In genomic region chr17:48333034-48333491, GRCh38 we compare ENCODE assay signal across 14 cellular contexts.
DNase-seq lines count a peak whose midpoint lies in the region; ATAC-seq and TF ChIP-seq lines count a peak whose summit lies in the region.
"Had no signal": no experiment of that assay in that cellular context is flagged by ENCODE, and none has a peak within 500 bp of the region (broad histone marks: within the 10 kb centered on the region; RNA-seq: fewer than 3 reads in every experiment).

No MANE protein-coding gene starts in this region.

- H3K9me3 ChIP-seq in IMR-90 (ENCODE audit: control insufficient read depth, insufficient read depth, low read length) (no peaks in the 10 kb centered on the region), trophoblast cell (ENCODE audit: insufficient read depth, low read depth, low read length) (no peaks in the 10 kb centered on the region)
- H3K9me3 ChIP-seq: stomach had no signal

- H2BK120ac ChIP-seq in IMR-90 (ENCODE audit: low read depth, low read length) (no peak overlapping the region), trophoblast cell (ENCODE audit: insufficient read depth, low read length, poor library complexity) (no peak overlapping the region)

- peaks cover 43% of the 10 kb centered on the region for H3K27me3 ChIP-seq in IMR-90 (ENCODE audit: control insufficient read depth, insufficient read depth, low read length)
- H3K27me3 ChIP-seq in trophoblast cell (ENCODE audit: insufficient read depth, low read length), result no peaks in the 10 kb centered on the region

- dilution Hi-C loops in IMR-90 (cut with HindIII; ENCODE audit: low sequenced_read_pairs, unreplicated experiment), result no loop called here

- CTCF ChIA-PET in IMR-90 (lab: Yijun Ruan, JAX), result interaction anchor here (1.1 kb wide), 1 partner anchor 280 kb away, joined by 3 read pairs; no protein-coding TSS in a partner anchor

- H3K9me3 Mint-ChIP-seq in activated T-cell treated with anti-CD3 and anti-CD28 coated beads, Interleukin-2, amount 50 U/mL, for 72 hours, result no peaks in the 10 kb centered on the region
- H3K9me3 Mint-ChIP-seq in activated T-helper 17 cell treated with anti-CD3 and anti-CD28 coated beads, Interleukin-2, amount 50 U/mL, for 72 hours, result no peaks in the 10 kb centered on the region
- H3K9me3 Mint-ChIP-seq: activated naive CD4-positive, alpha-beta T cell treated with anti-CD3 and anti-CD28 coated beads, Interleukin-2, amount 50 U/mL, for 24 hours had no signal

- H2AK5ac ChIP-seq in IMR-90 (ENCODE audit: low read depth, low read length), result no peak overlapping the region
- no peak overlapping the region for H2AK5ac ChIP-seq in trophoblast cell (ENCODE audit: low read length)

- no peak overlapping the region for H2BK15ac ChIP-seq in IMR-90 (ENCODE audit: low read depth, low read length)

- peaks cover 3% of the 10 kb centered on the region; the same call in 1 of the 2 replicates for H4K20me1 ChIP-seq in IMR-90 (ENCODE audit: insufficient read depth, low read length)

- peaks cover 15% of the 10 kb centered on the region for H3K4me1 Mint-ChIP-seq in activated T-cell treated with anti-CD3 and anti-CD28 coated beads, Interleukin-2, amount 50 U/mL, for 72 hours (ENCODE audit: low read depth)
- H3K4me1 Mint-ChIP-seq in activated T-helper 17 cell treated with anti-CD3 and anti-CD28 coated beads, Interleukin-2, amount 50 U/mL, for 72 hours, result peaks cover 16% of the 10 kb centered on the region

- TF ChIP-seq POLR2A in IMR-90 (IDR thresholded peaks at IDR 0.05; ENCODE audit: low read depth, low read length), result no peak

- DNase-seq in activated T-cell treated with anti-CD3 and anti-CD28 coated beads, Interleukin-2, amount 50 U/mL, for 72 hours, result peak in 1 of 2 donors; percentile 8
- no peak for DNase-seq in activated T-cell treated with anti-CD3 and anti-CD28 coated beads for 4 hours
- DNase-seq in IMR-90, result peak; percentile 2
- peak; percentile 3 to 14 for DNase-seq in trophoblast cell
- DNase-seq in NCI-H510A (lab: John Stamatoyannopoulos, UW), result no peak
- DNase-seq: caudate nucleus, NCI-H2171, occipital lobe, stomach had no signal

- no peak overlapping the region for H2AK9ac ChIP-seq in IMR-90 (replicated peaks; ENCODE audit: low read depth, low read length, poor library complexity)

- no peak overlapping the region for H3K56ac ChIP-seq in IMR-90 (ENCODE audit: extremely low read depth, insufficient read depth, low read length)

- H3K79me1 ChIP-seq in IMR-90 (ENCODE audit: low read depth in 1 of 2, low read length in 2 of 2) (no peaks in the 10 kb centered on the region), trophoblast cell (ENCODE audit: low read length) (no peaks in the 10 kb centered on the region)

- in situ Hi-C loops in IMR-90 (cut with MboI; ENCODE audit: low sequenced_read_pairs), result no loop called here

- H2BK20ac ChIP-seq in IMR-90 (ENCODE audit: low read depth, low read length), result no peak overlapping the region

- no peak overlapping the region for H3K27ac Mint-ChIP-seq in activated T-cell treated with anti-CD3 and anti-CD28 coated beads, Interleukin-2, amount 50 U/mL, for 72 hours
- peak overlapping the region; percentile 36 for H3K27ac Mint-ChIP-seq in activated T-helper 17 cell treated with anti-CD3 and anti-CD28 coated beads, Interleukin-2, amount 50 U/mL, for 72 hours
- H3K27ac Mint-ChIP-seq: activated naive CD4-positive, alpha-beta T cell treated with anti-CD3 and anti-CD28 coated beads, Interleukin-2, amount 50 U/mL, for 24 hours had no signal

- no peak for TF ChIP-seq RAD21 in IMR-90 (IDR thresholded peaks at IDR 0.05; ENCODE audit: low read length)

- H3K4me1 ChIP-seq in IMR-90 (ENCODE audit: control insufficient read depth, insufficient read depth, low read length) (0 out of 2 replicates have a peak, but pooled peaks cover 1% of the 10 kb centered on the region), trophoblast cell (ENCODE audit: control insufficient read depth in 1 of 2, insufficient read depth in 2 of 2, low read length in 2 of 2) (no peaks in the 10 kb centered on the region)
- H3K4me1 ChIP-seq: stomach had no signal

- H3K27ac ChIP-seq in IMR-90 (ENCODE audit: insufficient read depth, low read length), result no peak overlapping the region
- H3K27ac ChIP-seq in trophoblast cell (ENCODE audit: low read depth, low read length), result no peak overlapping the region
- H3K27ac ChIP-seq: skin epidermis, stomach had no signal

- no peak for TF ChIP-seq CTCF in IMR-90 (conservative IDR thresholded peaks at IDR 0.05; ENCODE audit: low read depth, low read length)

- no CpG with 5 or more reads among the region's 1 CpG for WGBS in IMR-90 (ENCODE audit: extremely low coverage in 2 of 2, insufficient read length in 1 of 2), 2 experiments
- no CpG with 5 or more reads among the region's 1 CpG for WGBS in trophoblast cell (ENCODE audit: extremely low coverage, insufficient coverage, insufficient read length)

- H4K5ac ChIP-seq in IMR-90 (ENCODE audit: low read depth, low read length), result no peak overlapping the region

- no peaks in the 10 kb centered on the region for H3K79me2 ChIP-seq in trophoblast cell (ENCODE audit: control insufficient read depth, insufficient read depth, low read length, poor library complexity)

- H3K9ac ChIP-seq in IMR-90 (ENCODE audit: low read depth, low read length) (no peak overlapping the region), trophoblast cell (ENCODE audit: low read length) (no peak overlapping the region)

- H3K4ac ChIP-seq in IMR-90 (ENCODE audit: low read depth, low read length), result no peak overlapping the region
- no peak overlapping the region for H3K4ac ChIP-seq in trophoblast cell (ENCODE audit: low read depth, low read length)

- H3K18ac ChIP-seq in IMR-90 (ENCODE audit: low read depth, low read length) (no peak overlapping the region), trophoblast cell (ENCODE audit: low read length) (no peak overlapping the region)

- peak; percentile 87 to 99 for ATAC-seq in activated T-cell treated with anti-CD3 and anti-CD28 coated beads, Interleukin-2, amount 50 U/mL, for 72 hours (replicated peaks in 1 of 2)
- no peak for ATAC-seq in IMR-90 (ENCODE audit: low read depth)
- ATAC-seq in activated T-helper 17 cell treated with anti-CD3 and anti-CD28 coated beads, Interleukin-2, amount 50 U/mL, for 72 hours (replicated peaks), result peak; percentile 99
- ATAC-seq in GM18907 (IDR thresholded peaks at IDR 0.05; ENCODE audit: unreplicated experiment), result no peak
- no peak for ATAC-seq in GM21526 (IDR thresholded peaks at IDR 0.05; ENCODE audit: low FRiP score, unreplicated experiment)

- H4K8ac ChIP-seq in IMR-90 (ENCODE audit: low read depth in 2 of 2, low read length in 2 of 2) (no peak overlapping the region), trophoblast cell (ENCODE audit: low read depth, low read length) (no peak overlapping the region)

- H4K91ac ChIP-seq in IMR-90 (ENCODE audit: insufficient read depth, low read depth, low read length) (no peak overlapping the region), trophoblast cell (ENCODE audit: low read depth, low read length) (no peak overlapping the region)

- H2AFZ ChIP-seq in IMR-90 (replicated peaks; ENCODE audit: low read length, poor library complexity) (no peak overlapping the region), trophoblast cell (ENCODE audit: insufficient read depth, low read length, poor library complexity) (no peak overlapping the region)

- no peaks in the 10 kb centered on the region for H3K9me1 ChIP-seq in IMR-90 (ENCODE audit: insufficient read depth, low read length)

- H3K36me3 ChIP-seq in IMR-90 (ENCODE audit: control insufficient read depth, insufficient read depth, low read length) (no peaks in the 10 kb centered on the region), trophoblast cell (ENCODE audit: control insufficient read depth in 1 of 2, insufficient read depth in 2 of 2, low read length in 2 of 2) (no peaks in the 10 kb centered on the region)
- H3K36me3 ChIP-seq: stomach had no signal

- H3K4me2 ChIP-seq in IMR-90 (ENCODE audit: low read depth, low read length), result no peak overlapping the region
- no peak overlapping the region for H3K4me2 ChIP-seq in trophoblast cell (ENCODE audit: low read length)

- peak overlapping the region in 1 of 2 donors; percentile 20 for H3K4me3 Mint-ChIP-seq in activated T-cell treated with anti-CD3 and anti-CD28 coated beads, Interleukin-2, amount 50 U/mL, for 72 hours
- H3K4me3 Mint-ChIP-seq in activated T-helper 17 cell treated with anti-CD3 and anti-CD28 coated beads, Interleukin-2, amount 50 U/mL, for 72 hours, result no peak overlapping the region
- H3K4me3 Mint-ChIP-seq: activated naive CD4-positive, alpha-beta T cell treated with anti-CD3 and anti-CD28 coated beads, Interleukin-2, amount 50 U/mL, for 24 hours had no signal

- peaks cover 0 to 2% of the 10 kb centered on the region in 2 donors for H3K36me3 Mint-ChIP-seq in activated T-cell treated with anti-CD3 and anti-CD28 coated beads, Interleukin-2, amount 50 U/mL, for 72 hours (ENCODE audit: insufficient read depth in 2 of 2)
- H3K36me3 Mint-ChIP-seq in activated T-helper 17 cell treated with anti-CD3 and anti-CD28 coated beads, Interleukin-2, amount 50 U/mL, for 72 hours (ENCODE audit: low read depth), result peaks cover 36% of the 10 kb centered on the region

- H2BK5ac ChIP-seq in IMR-90 (ENCODE audit: low read depth, low read length, poor library complexity, severe bottlenecking) (no peak overlapping the region), trophoblast cell (ENCODE audit: low read depth, low read length, poor library complexity) (no peak overlapping the region)

- no peak overlapping the region for H3K23ac ChIP-seq in IMR-90 (ENCODE audit: low read depth, low read length)
- H3K23ac ChIP-seq in trophoblast cell (ENCODE audit: low read length), result no peak overlapping the region

- no peak overlapping the region for H3K4me3 ChIP-seq in IMR-90 (ENCODE audit: insufficient read depth, low read depth, low read length)
- no peak overlapping the region for H3K4me3 ChIP-seq in trophoblast cell (ENCODE audit: low read depth, low read length)
- H3K4me3 ChIP-seq: skin epidermis, stomach had no signal

- POLR2A ChIA-PET in IMR-90 (lab: Charles Lee; ENCODE audit: unreplicated experiment), result interaction anchor here (0.5 kb wide), 1 partner anchor 188 kb away, joined by 3 read pairs; no protein-coding TSS in a partner anchor

- H4K12ac ChIP-seq in trophoblast cell (ENCODE audit: low read depth, low read length), result no peak overlapping the region

- BruUV-seq in IMR-90 (replicated peaks; lab: Mats Ljungman, UMichigan), result no TSS peak

- H3K14ac ChIP-seq in IMR-90 (replicated peaks; ENCODE audit: low read depth, low read length), result no peak overlapping the region
- H3K14ac ChIP-seq in trophoblast cell (ENCODE audit: low read length), result no peak overlapping the region

- H2BK12ac ChIP-seq in trophoblast cell (ENCODE audit: low read length), result no peak overlapping the region

- intact Hi-C loops in IMR-90 (cut with micrococcal nuclease), result loop anchor here (10.0 kb wide), 1 partner anchor 308 kb away; no protein-coding TSS in a partner anchor

- no peaks in the 10 kb centered on the region for H3K27me3 Mint-ChIP-seq in activated T-cell treated with anti-CD3 and anti-CD28 coated beads, Interleukin-2, amount 50 U/mL, for 72 hours (ENCODE audit: low read depth)
- H3K27me3 Mint-ChIP-seq in activated T-helper 17 cell treated with anti-CD3 and anti-CD28 coated beads, Interleukin-2, amount 50 U/mL, for 72 hours, result no peaks in the 10 kb centered on the region
- H3K27me3 Mint-ChIP-seq: activated naive CD4-positive, alpha-beta T cell treated with anti-CD3 and anti-CD28 coated beads, Interleukin-2, amount 50 U/mL, for 24 hours had no signal

TF ChIP-seq in IMR-90, 13 proteins besides CTCF, POLR2A, EP300 and RAD21 (continues in another document):
- TF ChIP-seq CHD1 (IDR thresholded peaks at IDR 0.05; ENCODE audit: low read depth, low read length), result no peak

Comparison
In these comparisons a context has a peak if more than half of its experiments do, and no peak if none do; other contexts are left out.
1. ATAC-seq: peak in activated T-cell treated with anti-CD3 and anti-CD28 coated beads, Interleukin-2, amount 50 U/mL, for 72 hours (2 of 2) and activated T-helper 17 cell treated with anti-CD3 and anti-CD28 coated beads, Interleukin-2, amount 50 U/mL, for 72 hours (single experiment); none in IMR-90 (single experiment), GM18907 (single experiment) and GM21526 (single experiment).
2. DNase-seq: peak in IMR-90 (single experiment) and trophoblast cell (2 of 2); none in activated T-cell treated with anti-CD3 and anti-CD28 coated beads for 4 hours (single experiment) and NCI-H510A (single experiment).